Comparison of ENCODE assay signal across 14 cellular contexts in genomic region chr5:161064800-161065199, GRCh38.
"Had no signal": no experiment of that assay in that cellular context is flagged by ENCODE, and none has a peak within 500 bp of the region (broad histone marks: within the 10 kb centered on the region; RNA-seq: fewer than 3 reads in every experiment).

No MANE protein-coding gene starts in this region.

- H3K4me3 ChIP-seq: right lobe of liver, transverse colon had no signal

- DNase-seq: activated CD4-positive, alpha-beta T cell treated with anti-CD3 and anti-CD28 coated beads, Interleukin-2, amount 50 U/mL, for 48 hours; activated CD4-positive, CD25-positive, alpha-beta regulatory T cell treated with anti-CD3 and anti-CD28 coated beads, Interleukin-2, amount 50 U/mL, for 72 hours; activated CD8-positive, alpha-beta memory T cell treated with anti-CD3 and anti-CD28 coated beads, Interleukin-2, amount 10 ng/mL, durations not matched to agents 7 days and 5 days; activated gamma-delta T cell; activated naive CD8-positive, alpha-beta T cell treated with anti-CD3 and anti-CD28 coated beads for 36 hours; activated T-cell treated with anti-CD3 and anti-CD28 coated beads, Interleukin-2, amount 50 U/mL, for 48 hours; hippocampal formation; left colon; occipital lobe; right lobe of liver; substantia nigra; transverse colon had no signal

- ATAC-seq: activated CD8-positive, alpha-beta memory T cell treated with anti-CD3 and anti-CD28 coated beads, Interleukin-2, amount 10 ng/mL, durations not matched to agents 7 days and 5 days; left colon; natural killer cell treated with Interleukin-12 subunit alpha and Interleukin-12 subunit beta and Interleukin-15 and Interleukin-18, amount 100 ng/mL, for 72 hours; right lobe of liver; stimulated activated memory B cell treated with anti-CD40 and anti-IgM and Interleukin-4, amounts not matched to agents 10 μg/mL and 1 μg/mL and 100 μg/mL, for 72 hours had no signal

- H3K27me3 ChIP-seq: right lobe of liver, transverse colon had no signal

- H3K4me1 ChIP-seq: right lobe of liver, transverse colon had no signal

- H3K36me3 ChIP-seq: right lobe of liver, transverse colon had no signal

- H3K27ac ChIP-seq: right lobe of liver, transverse colon had no signal

- H3K9me3 ChIP-seq: right lobe of liver, transverse colon had no signal
